ENCODE assay signal across 19 cellular contexts in genomic region chr1:41369531-41369930, GRCh38.
"Had no signal": no experiment of that assay in that cellular context is flagged by ENCODE, and none has a peak within 500 bp of the region (broad histone marks: within the 10 kb centered on the region; RNA-seq: fewer than 3 reads in every experiment).

No MANE protein-coding gene starts in this region.

- H3K27me3 ChIP-seq: gastrocnemius medialis, testis, vagina had no signal

- H3K4me3 ChIP-seq: coronary artery, esophagus squamous epithelium, gastrocnemius medialis, prostate gland, testis, vagina had no signal

- H3K9me3 ChIP-seq: esophagus squamous epithelium, gastrocnemius medialis, prostate gland, testis, vagina had no signal

- H3K36me3 ChIP-seq: brain microvascular endothelial cell, esophagus squamous epithelium, gastrocnemius medialis, prostate gland, vagina had no signal

- ATAC-seq: activated naive CD4-positive, alpha-beta T cell treated with anti-CD3 and anti-CD28 coated beads, Interleukin-2, amount 50 U/mL, for 72 hours; gastrocnemius medialis; left ventricle myocardium superior; natural killer cell treated with Interleukin-12 subunit alpha and Interleukin-12 subunit beta and Interleukin-15 and Interleukin-18, amount 100 ng/mL, for 72 hours had no signal

- DNase-seq: activated gamma-delta T cell treated with Interleukin-2 at 50 U/mL for 16 hours; activated T-cell treated with anti-CD3 and anti-CD28 coated beads, Interleukin-2, amount 50 U/mL, for 1 hour; aorta; brain microvascular endothelial cell; central memory CD4-positive, alpha-beta T cell; endodermal cell; esophagus squamous epithelium; gastrocnemius medialis; hippocampal formation; left ventricle myocardium superior; occipital lobe; stimulated activated CD4-positive, alpha-beta T cell treated with anti-CD3 and anti-CD28 coated beads, Interleukin-4, amount 100 ng/mL, for 1 hour; stimulated activated naive CD4-positive, alpha-beta T cell; testis had no signal

- H3K27ac ChIP-seq: brain microvascular endothelial cell, coronary artery, esophagus squamous epithelium, prostate gland, testis, vagina had no signal
